Comparison of ENCODE assay signal across 25 cellular contexts in genomic region chr20:12315652-12316051, GRCh38.
DNase-seq lines count a peak whose midpoint lies in the region; ATAC-seq, FAIRE-seq and TF ChIP-seq lines count a peak whose summit lies in the region.
"Had no signal": no experiment of that assay in that cellular context is flagged by ENCODE, and none has a peak within 500 bp of the region (broad histone marks: within the 10 kb centered on the region; RNA-seq: fewer than 3 reads in every experiment).

No MANE protein-coding gene starts in this region.

- H3K4me3 ChIP-seq in right lobe of liver (peak overlapping the region in 2 of 3 donors; percentile 3 to 57), left ventricle myocardium inferior (no peak overlapping the region)
- H3K4me3 ChIP-seq: A549; BLaER1 treated with 17β-estradiol and CSF1 and Interleukin-3, amounts not matched to agents 10 nM and 100 nM; GM12878; HAP-1 had no signal

- TF ChIP-seq CTCF in right lobe of liver (IDR thresholded peaks at IDR 0.05) = peak in 1 of 4 donors; percentile 16
- no peak for TF ChIP-seq CTCF in left ventricle myocardium inferior (IDR thresholded peaks at IDR 0.05; ENCODE audit: borderline replicate concordance)

- H3K9me3 ChIP-seq in right lobe of liver (no peaks in the 10 kb centered on the region), left ventricle myocardium inferior (replicated peaks) (no peaks in the 10 kb centered on the region)
- H3K9me3 ChIP-seq: A549; BE2C; BLaER1 treated with 17β-estradiol and CSF1 and Interleukin-3, amounts not matched to agents 10 nM and 100 nM; HAP-1 had no signal

- H3K4me1 ChIP-seq in right lobe of liver (peaks cover 0 to 37% (median 7%) of the 10 kb centered on the region in 4 donors), left ventricle myocardium inferior (no peaks in the 10 kb centered on the region)
- H3K4me1 ChIP-seq: A549; BE2C; BLaER1 treated with 17β-estradiol and CSF1 and Interleukin-3, amounts not matched to agents 10 nM and 100 nM; HAP-1 had no signal

- 8% methylated on average over 1 of the region's 1 CpG for WGBS in right lobe of liver (ENCODE audit: insufficient coverage, low coverage, low lambda C conversion rate, missing lambda C conversion rate)

- H3K27me3 ChIP-seq in right lobe of liver = no peaks in the 10 kb centered on the region
- no peaks in the 10 kb centered on the region for H3K27me3 ChIP-seq in left ventricle myocardium inferior (ENCODE audit: low read depth)
- H3K27me3 ChIP-seq: BE2C; BLaER1 treated with 17β-estradiol and CSF1 and Interleukin-3, amounts not matched to agents 10 nM and 100 nM had no signal

- H3K27ac ChIP-seq in right lobe of liver (peak overlapping the region in 1 of 3 donors; percentile 57), left ventricle myocardium inferior (replicated peaks) (no peak overlapping the region)
- H3K27ac ChIP-seq: A549; BLaER1 treated with 17β-estradiol and CSF1 and Interleukin-3, amounts not matched to agents 10 nM and 100 nM had no signal

- intact Hi-C loops in right lobe of liver (cut with DNase I) (no loop called here), left ventricle myocardium inferior (cut with micrococcal nuclease) (no loop called here)

- FAIRE-seq in GM12892 (lab: Jason Lieb, UNC) = no peak
- FAIRE-seq: A549, D721Med, GM12878, GM18507, H54 had no signal

- TF ChIP-seq POLR2A in right lobe of liver (IDR thresholded peaks at IDR 0.05) (no peak), GM12892 (IDR thresholded peaks at IDR 0.05; ENCODE audit: low read depth, low read length) (no peak)

- H3K36me3 ChIP-seq in right lobe of liver (peaks cover 0 to 2% (median 0%) of the 10 kb centered on the region in 4 donors), left ventricle myocardium inferior (no peaks in the 10 kb centered on the region)
- H3K36me3 ChIP-seq: BE2C; BLaER1 treated with 17β-estradiol and CSF1 and Interleukin-3, amounts not matched to agents 10 nM and 100 nM; HAP-1 had no signal

- peak; percentile 64 for ATAC-seq in left lobe of liver
- ATAC-seq in right lobe of liver = peak; percentile 74 to 94 (median 80)
- ATAC-seq: A549, GM12878 had no signal

- peak; percentile 79 for DNase-seq in NCI-H146 (lab: John Stamatoyannopoulos, UW)
- DNase-seq in NCI-H69 (lab: John Stamatoyannopoulos, UW) = peak; percentile 23
- DNase-seq in left lobe of liver (ENCODE audit: low spot score) = no peak
- DNase-seq in right lobe of liver = no peak
- DNase-seq in left ventricle myocardium inferior = no peak
- no peak for DNase-seq in GM12892 (ENCODE audit: insufficient read length)
- DNase-seq in HCEC 1CT = no peak
- DNase-seq: 8988T; ACHN; AML-193; BE2C; CD4-positive, alpha-beta T cell; CD8-positive, alpha-beta memory T cell; DMS 273 treated with DMSO at 0.1 percent for 48 hours; DMS79; EL; GDM1; GOT3 had no signal

Comparison
In these comparisons a context has a peak if more than half of its experiments do, and no peak if none do; other contexts are left out.
1. DNase-seq: peak in NCI-H146 (single experiment) and NCI-H69 (single experiment); none in left lobe of liver (single experiment), right lobe of liver (0 of 3), left ventricle myocardium inferior (single experiment), GM12892 (single experiment) and HCEC 1CT (single experiment).